In genomic region chr2:22800422-22800821, GRCh38 we compare ENCODE assay signal across 20 cellular contexts.
DNase-seq lines count a peak whose midpoint lies in the region; ATAC-seq and TF ChIP-seq lines count a peak whose summit lies in the region.
"Had no signal": no experiment of that assay in that cellular context is flagged by ENCODE, and none has a peak within 500 bp of the region (broad histone marks: within the 10 kb centered on the region; RNA-seq: fewer than 3 reads in every experiment).

No MANE protein-coding gene starts in this region.

- no peak overlapping the region for H3K23ac ChIP-seq in mesenchymal stem cell (ENCODE audit: low read length in 2 of 2)

- no peak overlapping the region for H4K8ac ChIP-seq in mesenchymal stem cell (ENCODE audit: low read length)

- H2BK120ac ChIP-seq in mesenchymal stem cell (ENCODE audit: low read depth, low read length): no peak overlapping the region

- no peak overlapping the region for H2AK5ac ChIP-seq in mesenchymal stem cell (ENCODE audit: low read length, severe bottlenecking)

- H3K4me3 ChIP-seq in H7 (ENCODE audit: insufficient read depth, low read depth, low read length) (no peak overlapping the region), endodermal cell (ENCODE audit: low read length) (no peak overlapping the region), mesenchymal stem cell (ENCODE audit: insufficient read depth in 1 of 2, low read depth in 1 of 2, low read length in 2 of 2) (no peak overlapping the region)
- H3K4me3 ChIP-seq: BLaER1 treated with 17β-estradiol and CSF1 and Interleukin-3, amounts not matched to agents 10 nM and 100 nM; HAP-1 had no signal

- no peaks in the 10 kb centered on the region for H3K27me3 ChIP-seq in H7 (ENCODE audit: control insufficient read depth, insufficient read depth, low read length)
- peaks cover 21% of the 10 kb centered on the region for H3K27me3 ChIP-seq in endodermal cell (ENCODE audit: control insufficient read depth, insufficient read depth, low read length, poor library complexity, severe bottlenecking)
- H3K27me3 ChIP-seq in mesenchymal stem cell (ENCODE audit: control insufficient read depth in 1 of 2, insufficient read depth in 1 of 2, low read length in 2 of 2): peaks cover 0 to 8% of the 10 kb centered on the region in 2 experiments
- H3K27me3 ChIP-seq: BLaER1 treated with 17β-estradiol and CSF1 and Interleukin-3, amounts not matched to agents 10 nM and 100 nM had no signal

- peaks cover 26% of the 10 kb centered on the region for H3K27me3 Mint-ChIP-seq in endodermal cell (ENCODE audit: insufficient read depth)
- no peaks in the 10 kb centered on the region for H3K27me3 Mint-ChIP-seq in activated T-cell treated with anti-CD3 and anti-CD28 coated beads, Interleukin-2, amount 50 U/mL, for 4 hours (ENCODE audit: low read depth)
- H3K27me3 Mint-ChIP-seq: T-cell had no signal

- H3K18ac ChIP-seq in mesenchymal stem cell (ENCODE audit: low read depth in 1 of 2, low read length in 2 of 2): no peak overlapping the region

- H3K14ac ChIP-seq in mesenchymal stem cell (ENCODE audit: low read length in 2 of 2): no peak overlapping the region

- no peak overlapping the region for H2AFZ ChIP-seq in mesenchymal stem cell (ENCODE audit: low read depth, low read length)

- H3K9me3 ChIP-seq in endodermal cell (ENCODE audit: control insufficient read depth, low read length) (peaks cover 17% of the 10 kb centered on the region), mesenchymal stem cell (ENCODE audit: control insufficient read depth, low read length) (no peaks in the 10 kb centered on the region)
- H3K9me3 ChIP-seq: HAP-1 had no signal

- H2BK15ac ChIP-seq in mesenchymal stem cell (ENCODE audit: low read depth, poor library complexity, severe bottlenecking): no peak overlapping the region

- H3K4me1 Mint-ChIP-seq in endodermal cell: peaks cover 12% of the 10 kb centered on the region
- H3K4me1 Mint-ChIP-seq in activated T-cell treated with anti-CD3 and anti-CD28 coated beads, Interleukin-2, amount 50 U/mL, for 4 hours (ENCODE audit: low read depth): no peaks in the 10 kb centered on the region
- H3K4me1 Mint-ChIP-seq: T-cell had no signal

- H3K27ac ChIP-seq in endodermal cell (ENCODE audit: low read depth, low read length) (peak overlapping the region; percentile 47), mesenchymal stem cell (ENCODE audit: low read length, poor library complexity, severe bottlenecking) (no peak overlapping the region), substantia nigra (ENCODE audit: low read depth, low read length, poor library complexity, severe bottlenecking) (no peak overlapping the region)
- H3K27ac ChIP-seq: BLaER1 treated with 17β-estradiol and CSF1 and Interleukin-3, amounts not matched to agents 10 nM and 100 nM had no signal

- no peak overlapping the region for H3K4me2 ChIP-seq in mesenchymal stem cell (ENCODE audit: low read length, poor library complexity, severe bottlenecking)
- H3K4me2 ChIP-seq: BLaER1 treated with 17β-estradiol and CSF1 and Interleukin-3, amounts not matched to agents 10 nM and 100 nM had no signal

- no peak for ATAC-seq in HG03280 (IDR thresholded peaks at IDR 0.05; ENCODE audit: unreplicated experiment)
- ATAC-seq in activated T-cell treated with anti-CD3 and anti-CD28 coated beads, Interleukin-2, amount 50 U/mL, for 4 hours: no peak
- ATAC-seq: CD8-positive, alpha-beta T cell; HepG2; SK-N-SH treated with all-trans-retinoic acid at 6 μM for 48 hours; T-cell had no signal

- peaks cover 17% of the 10 kb centered on the region for H3K9me3 Mint-ChIP-seq in endodermal cell
- H3K9me3 Mint-ChIP-seq in activated T-cell treated with anti-CD3 and anti-CD28 coated beads, Interleukin-2, amount 50 U/mL, for 4 hours: peaks cover 10% of the 10 kb centered on the region

- H3K9ac ChIP-seq in endodermal cell (ENCODE audit: extremely low read depth, low read length, poor library complexity, severe bottlenecking) (no peak overlapping the region), mesenchymal stem cell (ENCODE audit: low read length) (no peak overlapping the region)
- H3K9ac ChIP-seq: BLaER1 treated with 17β-estradiol and CSF1 and Interleukin-3, amounts not matched to agents 10 nM and 100 nM had no signal

- H3K4me3 Mint-ChIP-seq in endodermal cell: no peak overlapping the region
- no peak overlapping the region for H3K4me3 Mint-ChIP-seq in activated T-cell treated with anti-CD3 and anti-CD28 coated beads, Interleukin-2, amount 50 U/mL, for 4 hours
- H3K4me3 Mint-ChIP-seq: CD8-positive, alpha-beta T cell; T-cell had no signal

- no peak overlapping the region for H3K4ac ChIP-seq in mesenchymal stem cell (ENCODE audit: low read depth in 1 of 2, low read length in 2 of 2)

- no peak overlapping the region for H3K27ac Mint-ChIP-seq in endodermal cell
- H3K27ac Mint-ChIP-seq: CD8-positive, alpha-beta T cell; T-cell had no signal

- peak overlapping the region; percentile 27 for H4K91ac ChIP-seq in mesenchymal stem cell (ENCODE audit: low read length)

- no peak overlapping the region for H2BK5ac ChIP-seq in mesenchymal stem cell (ENCODE audit: low read depth, low read length, poor library complexity, severe bottlenecking)

- H3K36me3 Mint-ChIP-seq in endodermal cell (ENCODE audit: low read depth): peaks cover 2% of the 10 kb centered on the region
- no peaks in the 10 kb centered on the region for H3K36me3 Mint-ChIP-seq in activated T-cell treated with anti-CD3 and anti-CD28 coated beads, Interleukin-2, amount 50 U/mL, for 4 hours (ENCODE audit: insufficient read depth)
- H3K36me3 Mint-ChIP-seq: CD8-positive, alpha-beta T cell; T-cell had no signal

- no peak overlapping the region for H2BK12ac ChIP-seq in mesenchymal stem cell (ENCODE audit: low read length in 2 of 2)

- H3K4me1 ChIP-seq in endodermal cell (ENCODE audit: control insufficient read depth, insufficient read depth, low read length): peaks cover 3% of the 10 kb centered on the region
- no peaks in the 10 kb centered on the region for H3K4me1 ChIP-seq in mesenchymal stem cell (ENCODE audit: control insufficient read depth, insufficient read depth, low read depth, low read length)
- H3K4me1 ChIP-seq: BLaER1 treated with 17β-estradiol and CSF1 and Interleukin-3, amounts not matched to agents 10 nM and 100 nM; HAP-1 had no signal

- DNase-seq in H7: peak; percentile 19
- DNase-seq in NCI-H524 (lab: John Stamatoyannopoulos, UW): peak; percentile 64 to 76
- peak; percentile 45 for DNase-seq in endodermal cell
- no peak for DNase-seq in mesenchymal stem cell
- DNase-seq in substantia nigra (lab: John Stamatoyannopoulos, UW): no peak
- DNase-seq in activated T-cell treated with anti-CD3 and anti-CD28 coated beads, Interleukin-2, amount 50 U/mL, for 4 hours: no peak
- DNase-seq: Calu3; CD8-positive, alpha-beta T cell; KG1; NCI-H1694 treated with DMSO at 0.1 percent for 48 hours; NCI-H2107; NCI-H82; OCI-M1; Right ventricle myocardium superior; T-cell had no signal

- H3K36me3 ChIP-seq in H7 (replicated peaks; ENCODE audit: control insufficient read depth, insufficient read depth, low read length) (no peaks in the 10 kb centered on the region), endodermal cell (ENCODE audit: control insufficient read depth, insufficient read depth, low read length) (no peaks in the 10 kb centered on the region), mesenchymal stem cell (ENCODE audit: control insufficient read depth in 1 of 2, insufficient read depth in 2 of 2, low read depth in 1 of 2, low read length in 2 of 2) (no peaks in the 10 kb centered on the region)
- H3K36me3 ChIP-seq: BLaER1 treated with 17β-estradiol and CSF1 and Interleukin-3, amounts not matched to agents 10 nM and 100 nM; HAP-1 had no signal

- WGBS in endodermal cell (ENCODE audit: insufficient coverage in 1 of 2, insufficient read length in 1 of 2), 2 experiments: 82% methylated on average over 1 of the region's 1 CpG; no CpG with 5 or more reads in 1 of the 2 experiments
- 100% methylated on average over 1 of the region's 1 CpG for WGBS in mesenchymal stem cell

- TF ChIP-seq CTCF in endodermal cell (conservative IDR thresholded peaks at IDR 0.05): no peak

- H3K79me1 ChIP-seq in mesenchymal stem cell (replicated peaks; ENCODE audit: low read length, poor library complexity, severe bottlenecking): no peaks in the 10 kb centered on the region

Comparison
In these comparisons a context has a peak if more than half of its experiments do, and no peak if none do; other contexts are left out.
1. DNase-seq: peak in H7 (single experiment), NCI-H524 (2 of 2) and endodermal cell (single experiment); none in mesenchymal stem cell (single experiment), substantia nigra (0 of 49) and activated T-cell treated with anti-CD3 and anti-CD28 coated beads, Interleukin-2, amount 50 U/mL, for 4 hours (single experiment).